17 cellular contexts compared by ENCODE assay signal in the genomic region with DNA sequence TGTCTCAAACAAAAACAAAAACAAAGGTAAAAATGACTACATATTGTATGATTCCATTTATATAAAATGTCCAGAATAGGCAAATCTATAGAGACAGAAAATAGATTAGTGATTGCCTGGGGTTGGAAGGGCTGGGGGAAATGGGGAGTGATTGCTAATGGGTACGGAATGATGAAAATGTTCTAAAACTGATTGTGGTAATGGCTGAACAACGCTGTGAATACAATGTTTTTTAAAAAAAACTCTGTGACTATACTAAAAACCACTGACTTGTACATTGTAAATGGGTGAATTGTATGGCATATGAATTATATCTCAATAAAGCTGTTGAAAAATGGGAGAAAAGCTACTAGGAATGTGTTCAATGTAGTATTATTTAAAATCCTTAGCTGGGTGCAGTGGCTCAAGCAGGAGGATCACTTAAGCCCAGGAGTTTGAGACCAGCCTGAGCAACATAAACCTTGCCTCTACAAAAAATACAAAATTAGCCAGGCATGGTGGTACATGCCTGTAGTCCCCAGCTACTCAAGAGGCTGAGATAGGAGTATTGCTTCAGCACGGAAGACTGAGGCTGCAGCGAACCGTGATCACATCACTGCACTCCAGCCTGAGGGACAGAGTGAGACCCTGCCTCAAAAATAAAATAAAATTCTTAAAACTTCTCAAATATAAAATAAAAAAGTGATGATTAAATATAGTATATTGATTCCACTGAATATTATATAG. TPM values are rescaled to one million over a fixed set of nuclear protein-coding genes. Genes with fewer than 3 reads are reported as not detected.
DNase-seq lines count a peak whose midpoint lies in the region; ATAC-seq and TF ChIP-seq lines count a peak whose summit lies in the region.
"Had no signal": no experiment of that assay in that cellular context is flagged by ENCODE, and none has a peak within 500 bp of the region (broad histone marks: within the 10 kb centered on the region; RNA-seq: fewer than 3 reads in every experiment).

No MANE protein-coding gene starts in this region.

- TF ChIP-seq POLR2A in breast epithelium (IDR thresholded peaks at IDR 0.05): no peak
- TF ChIP-seq POLR2A in thyroid gland (IDR thresholded peaks at IDR 0.05): no peak

- H3K27ac Mint-ChIP-seq in MCF 10A (ENCODE audit: low read depth, unreplicated experiment): peak overlapping the region; percentile 54

- no peak overlapping the region for H3K27ac ChIP-seq in breast epithelium
- H3K27ac ChIP-seq in RWPE2 (ENCODE audit: poor library complexity, severe bottlenecking): peak overlapping the region; percentile 98
- H3K27ac ChIP-seq in mesenchymal stem cell (ENCODE audit: low read length, poor library complexity, severe bottlenecking): no peak overlapping the region
- H3K27ac ChIP-seq in thyroid gland: peak overlapping the region; percentile 74 to 85 (median 82)

- H3K79me1 ChIP-seq in mesenchymal stem cell (replicated peaks; ENCODE audit: low read length, poor library complexity, severe bottlenecking): peaks cover 21% of the 10 kb centered on the region

- H3K4me3 ChIP-seq in breast epithelium (no peak overlapping the region), RWPE2 (ENCODE audit: severe bottlenecking) (no peak overlapping the region), mesenchymal stem cell (ENCODE audit: insufficient read depth in 1 of 2, low read depth in 1 of 2, low read length in 2 of 2) (no peak overlapping the region), thyroid gland (replicated peaks in 1 of 3) (no peak overlapping the region)

- H3K9ac ChIP-seq in mesenchymal stem cell (ENCODE audit: low read length): no peak overlapping the region

- peak overlapping the region; percentile 51 for H3K4me2 ChIP-seq in mesenchymal stem cell (ENCODE audit: low read length, poor library complexity, severe bottlenecking)

- no peak overlapping the region for H3K4me3 Mint-ChIP-seq in MCF 10A (ENCODE audit: unreplicated experiment)

- CTCF ChIA-PET in MCF 10A (lab: Yijun Ruan, JAX): interaction anchor here (0.6 to 1.1 kb wide), 3 partner anchors 12 to 33 kb away, joined by 3 to 6 read pairs (median 3); no protein-coding TSS in a partner anchor

- H3K4ac ChIP-seq in mesenchymal stem cell (ENCODE audit: low read depth in 1 of 2, low read length in 2 of 2): no peak overlapping the region

- intact Hi-C loops in MCF 10A (cut with micrococcal nuclease): no loop called here
- intact Hi-C loops in breast epithelium (cut with DNase I; ENCODE audit: low total_unique reads): no loop called here
- intact Hi-C loops in thyroid gland (cut with DNase I): loop anchor here (10.0 kb wide), 1 partner anchor 219 kb away; no protein-coding TSS in a partner anchor

- H3K23ac ChIP-seq in mesenchymal stem cell (ENCODE audit: low read length in 2 of 2): no peak overlapping the region

- peaks cover 24% of the 10 kb centered on the region for H3K4me1 Mint-ChIP-seq in MCF 10A (ENCODE audit: insufficient read depth, unreplicated experiment)

- H2BK12ac ChIP-seq in mesenchymal stem cell (ENCODE audit: low read length in 2 of 2): no peak overlapping the region

- WGBS in mesenchymal stem cell: 88% methylated on average over 4 of the region's 5 CpGs
- 53 to 67% methylated on average over 5 of the region's 5 CpGs for WGBS in thyroid gland, 2 donors

- POLR2A ChIA-PET in MCF 10A (lab: Yijun Ruan, JAX): interaction anchor here (0.7 to 1.2 kb wide), 3 partner anchors 9 to 1278 kb away, joined by 3 to 4 read pairs (median 3); no protein-coding TSS in a partner anchor

- no peak overlapping the region for H3K18ac ChIP-seq in mesenchymal stem cell (ENCODE audit: low read depth in 1 of 2, low read length in 2 of 2)

- H3K27me3 Mint-ChIP-seq in MCF 10A (ENCODE audit: insufficient read depth, unreplicated experiment): no peaks in the 10 kb centered on the region

- H3K27me3 ChIP-seq in breast epithelium (no peaks in the 10 kb centered on the region), RWPE2 (ENCODE audit: insufficient read depth, poor library complexity, severe bottlenecking) (no peaks in the 10 kb centered on the region), mesenchymal stem cell (ENCODE audit: control insufficient read depth in 1 of 2, insufficient read depth in 1 of 2, low read length in 2 of 2) (no peaks in the 10 kb centered on the region), thyroid gland (no peaks in the 10 kb centered on the region)

- no peak overlapping the region for H2BK15ac ChIP-seq in mesenchymal stem cell (ENCODE audit: low read depth, poor library complexity, severe bottlenecking)

- no peak overlapping the region for H4K91ac ChIP-seq in mesenchymal stem cell (ENCODE audit: low read length)

- H3K4me1 ChIP-seq in breast epithelium: peaks cover 5 to 8% of the 10 kb centered on the region in 2 donors
- peaks cover 46% of the 10 kb centered on the region for H3K4me1 ChIP-seq in RWPE2 (ENCODE audit: insufficient read depth, poor library complexity, severe bottlenecking)
- peaks cover 34% of the 10 kb centered on the region for H3K4me1 ChIP-seq in mesenchymal stem cell (ENCODE audit: control insufficient read depth, insufficient read depth, low read depth, low read length)
- peaks cover 76 to 92% of the 10 kb centered on the region in 2 donors for H3K4me1 ChIP-seq in thyroid gland

- no peaks in the 10 kb centered on the region for H3K9me3 Mint-ChIP-seq in MCF 10A (ENCODE audit: unreplicated experiment)

- H2BK5ac ChIP-seq in mesenchymal stem cell (ENCODE audit: low read depth, low read length, poor library complexity, severe bottlenecking): no peak overlapping the region

- no peak overlapping the region for H2AFZ ChIP-seq in mesenchymal stem cell (ENCODE audit: low read depth, low read length)

- H3K36me3 Mint-ChIP-seq in MCF 10A (ENCODE audit: insufficient read depth, unreplicated experiment): peaks cover 2% of the 10 kb centered on the region

- ATAC-seq in RWPE2 (ENCODE audit: low read depth) (no peak), GM18511 (IDR thresholded peaks at IDR 0.05; ENCODE audit: unreplicated experiment) (no peak)
- ATAC-seq: PC-3 had no signal

- no peak overlapping the region for H4K8ac ChIP-seq in mesenchymal stem cell (ENCODE audit: low read length)

- no peaks in the 10 kb centered on the region for H3K9me3 ChIP-seq in breast epithelium
- H3K9me3 ChIP-seq in RWPE2 (ENCODE audit: severe bottlenecking): no peaks in the 10 kb centered on the region
- no peaks in the 10 kb centered on the region for H3K9me3 ChIP-seq in mesenchymal stem cell (ENCODE audit: control insufficient read depth, low read length)
- H3K9me3 ChIP-seq in thyroid gland: no peaks in the 10 kb centered on the region

- no TSS peak for BruUV-seq in MCF 10A (replicated peaks; lab: Mats Ljungman, UMichigan)

- DNase-seq in MCF 10A (ENCODE audit: unreplicated experiment): no peak
- no peak for DNase-seq in breast epithelium (ENCODE audit: low spot score in 2 of 2)
- DNase-seq in RWPE2 (ENCODE audit: low spot score): no peak
- no peak for DNase-seq in mesenchymal stem cell
- DNase-seq in thyroid gland: peak; percentile 53 to 54
- no peak for DNase-seq in midbrain (lab: John Stamatoyannopoulos, UW)
- DNase-seq in cortex of kidney (lab: John Stamatoyannopoulos, UW): no peak
- DNase-seq: 8988T, C1 segment of cervical spinal cord, DND-41, NCI-H1436, NCI-H2029, NCI-H2171 treated with DMSO at 0.1 percent for 48 hours, NCI-H510A, NCI-H82, PC-3 had no signal

- H3K36me3 ChIP-seq in breast epithelium (no peaks in the 10 kb centered on the region), RWPE2 (ENCODE audit: low read depth) (no peaks in the 10 kb centered on the region), mesenchymal stem cell (ENCODE audit: control insufficient read depth in 1 of 2, insufficient read depth in 2 of 2, low read depth in 1 of 2, low read length in 2 of 2) (peaks cover 0 to 4% of the 10 kb centered on the region in 2 experiments), thyroid gland (no peaks in the 10 kb centered on the region)

- no peak overlapping the region for H3K14ac ChIP-seq in mesenchymal stem cell (ENCODE audit: low read length in 2 of 2)

- no peak overlapping the region for H2BK120ac ChIP-seq in mesenchymal stem cell (ENCODE audit: low read depth, low read length)

- H2AK5ac ChIP-seq in mesenchymal stem cell (ENCODE audit: low read length, severe bottlenecking): no peak overlapping the region

- TF ChIP-seq CTCF in MCF 10A (IDR thresholded peaks at IDR 0.05; ENCODE audit: unreplicated experiment) (no peak), breast epithelium (IDR thresholded peaks at IDR 0.05) (no peak), RWPE2 (IDR thresholded peaks at IDR 0.05; ENCODE audit: poor library complexity, severe bottlenecking) (no peak), thyroid gland (IDR thresholded peaks at IDR 0.05) (no peak)

RNA-seq across cellular contexts. Expression of gene TOM1L2, which starts 47.9 kb away (rescaled TPM):
- total RNA-seq in MCF 10A (2022) (34.2 and 44.3 TPM in 2 replicates), breast epithelium (10 to 100 TPM; 32.3 to 39.1 (median 36.4) TPM), thyroid gland (100 to 1,000 TPM; 138 to 881 (median 257) TPM)
- polyA plus RNA-seq in mesenchymal stem cell (2013, experiment 1 of 2): 40.1 TPM
- polyA plus RNA-seq in mesenchymal stem cell (2013, experiment 2 of 2): 35.1 TPM

RNA-seq across cellular contexts. Expression of gene DRC3, which starts 48.4 kb away (rescaled TPM):
- total RNA-seq in MCF 10A (2022): 2.3 and 3.1 TPM in 2 replicates
- 10 to 100 TPM in 2 of 3 donors, under 1 TPM in 1; 0.96 to 18.0 (median 10.5) TPM for total RNA-seq in breast epithelium
- polyA plus RNA-seq in mesenchymal stem cell (2013, experiment 1 of 2): 0.23 TPM
- polyA plus RNA-seq in mesenchymal stem cell (2013, experiment 2 of 2): 0.25 TPM
- 10 to 100 TPM; 18.5 to 28.7 (median 23.4) TPM for total RNA-seq in thyroid gland

Comparison
In these comparisons a context has a peak if more than half of its experiments do, and no peak if none do; other contexts are left out.
1. DNase-seq: peak in thyroid gland (2 of 2); none in MCF 10A (single experiment), breast epithelium (0 of 2), RWPE2 (single experiment), mesenchymal stem cell (single experiment), midbrain (single experiment) and cortex of kidney (single experiment).
2. H3K27ac ChIP-seq: peak in RWPE2 (single experiment) and thyroid gland (3 of 3); none in breast epithelium (0 of 2) and mesenchymal stem cell (single experiment).